Comparison of ENCODE assay signal across 9 cellular contexts in the genomic region with DNA sequence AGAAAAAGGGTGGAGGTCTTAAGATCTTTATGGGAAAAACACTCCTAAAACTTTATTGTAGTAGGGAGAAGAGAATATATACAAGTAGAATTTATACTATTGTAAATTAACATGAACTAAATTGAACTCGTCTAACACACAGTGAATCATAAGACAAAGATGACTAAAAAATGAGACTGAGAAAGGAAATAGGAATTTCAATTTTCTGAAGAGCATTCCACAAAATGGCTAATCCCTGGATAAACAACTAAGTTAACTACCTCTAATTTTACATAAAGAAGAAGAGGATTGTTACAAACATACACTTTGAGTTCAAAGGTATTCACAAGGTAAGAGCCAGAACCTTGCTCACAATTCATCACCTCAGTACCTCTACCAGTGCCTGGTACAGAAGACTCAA. TPM values are rescaled to one million over a fixed set of nuclear protein-coding genes. Genes with fewer than 3 reads are reported as not detected.
DNase-seq lines count a peak whose midpoint lies in the region; ATAC-seq and TF ChIP-seq lines count a peak whose summit lies in the region.
"Had no signal": no experiment of that assay in that cellular context is flagged by ENCODE, and none has a peak within 500 bp of the region (broad histone marks: within the 10 kb centered on the region; RNA-seq: fewer than 3 reads in every experiment).

No MANE protein-coding gene starts in this region.

- no peaks in the 10 kb centered on the region for H3K9me3 ChIP-seq in hepatocyte (ENCODE audit: low read depth)
- H3K9me3 ChIP-seq in subcutaneous abdominal adipose tissue (ENCODE audit: control insufficient read depth in 5 of 5, low read length in 5 of 5) = no peaks in the 10 kb centered on the region

- peak overlapping the region in 4 of 5 donors; percentile 30 to 93 (median 87) for H3K9ac ChIP-seq in subcutaneous abdominal adipose tissue (ENCODE audit: low read length in 5 of 5)

- H3K4me2 ChIP-seq in hepatocyte = peak overlapping the region; percentile 88

- POLR2A ChIA-PET in activated CD8-positive, alpha-beta T cell treated with anti-CD3 and anti-CD28 coated beads, Interleukin-2, amount 10 ng/mL, durations not matched to agents 7 days and 5 days (lab: Charles Lee) = interaction anchor here (0.6 to 0.8 kb wide), 2 partner anchors 76 to 168 kb away, joined by 3 read pairs; no protein-coding TSS in a partner anchor

- intact Hi-C loops in activated CD4-positive, alpha-beta T cell treated with anti-CD3 and anti-CD28 coated beads, Interleukin-2, amount 10 ng/mL, durations not matched to agents 24 days and 14 days (cut with micrococcal nuclease) = loop anchor here (5.0 kb wide), 5 partner anchors 413 to 943 kb away; a partner anchor contains a TSS

- no peaks in the 10 kb centered on the region for H3K9me3 Mint-ChIP-seq in activated CD4-positive, alpha-beta T cell treated with anti-CD3 and anti-CD28 coated beads, Interleukin-2, amount 10 ng/mL, durations not matched to agents 24 days and 14 days
- H3K9me3 Mint-ChIP-seq in activated CD8-positive, alpha-beta T cell treated with anti-CD3 and anti-CD28 coated beads, Interleukin-2, amount 10 ng/mL, durations not matched to agents 7 days and 5 days (ENCODE audit: insufficient read depth) = no peaks in the 10 kb centered on the region

- peaks cover 9% of the 10 kb centered on the region for H3K27me3 Mint-ChIP-seq in activated CD4-positive, alpha-beta T cell treated with anti-CD3 and anti-CD28 coated beads, Interleukin-2, amount 10 ng/mL, durations not matched to agents 24 days and 14 days
- H3K27me3 Mint-ChIP-seq in activated CD8-positive, alpha-beta T cell treated with anti-CD3 and anti-CD28 coated beads, Interleukin-2, amount 10 ng/mL, durations not matched to agents 7 days and 5 days (ENCODE audit: low read depth) = no peaks in the 10 kb centered on the region

- H4K20me1 ChIP-seq in hepatocyte (ENCODE audit: insufficient read depth, poor library complexity, severe bottlenecking) = peaks cover 60% of the 10 kb centered on the region

- ATAC-seq in activated CD8-positive, alpha-beta T cell treated with anti-CD3 and anti-CD28 coated beads, Interleukin-2, amount 10 ng/mL, durations not matched to agents 7 days and 5 days = no peak

- no peaks in the 10 kb centered on the region for H3K9me2 ChIP-seq in hepatocyte (replicated peaks; ENCODE audit: insufficient read depth)

- H3K27ac ChIP-seq in hepatocyte (peak overlapping the region; percentile 19), subcutaneous abdominal adipose tissue (ENCODE audit: low read depth, low read length) (peak overlapping the region; percentile 93)

- peaks cover 39% of the 10 kb centered on the region for H3K4me1 Mint-ChIP-seq in activated CD4-positive, alpha-beta T cell treated with anti-CD3 and anti-CD28 coated beads, Interleukin-2, amount 10 ng/mL, durations not matched to agents 24 days and 14 days
- H3K4me1 Mint-ChIP-seq in activated CD8-positive, alpha-beta T cell treated with anti-CD3 and anti-CD28 coated beads, Interleukin-2, amount 10 ng/mL, durations not matched to agents 7 days and 5 days (ENCODE audit: low read depth) = peaks cover 47% of the 10 kb centered on the region

- H3K36me3 ChIP-seq in hepatocyte (replicated peaks; ENCODE audit: insufficient read depth, low read depth) = no peaks in the 10 kb centered on the region
- no peaks in the 10 kb centered on the region for H3K36me3 ChIP-seq in subcutaneous abdominal adipose tissue (ENCODE audit: control insufficient read depth in 5 of 5, insufficient read depth in 5 of 5, low read length in 5 of 5)

- CTCF ChIA-PET in activated CD8-positive, alpha-beta T cell treated with anti-CD3 and anti-CD28 coated beads, Interleukin-2, amount 10 ng/mL, durations not matched to agents 7 days and 5 days (lab: Charles Lee) = interaction anchor here (2.8 kb wide), 1 partner anchor 209 kb away, joined by 23 read pairs; no protein-coding TSS in a partner anchor

- peak overlapping the region; percentile 89 for H3K4me3 Mint-ChIP-seq in activated CD4-positive, alpha-beta T cell treated with anti-CD3 and anti-CD28 coated beads, Interleukin-2, amount 10 ng/mL, durations not matched to agents 24 days and 14 days
- H3K4me3 Mint-ChIP-seq in activated CD8-positive, alpha-beta T cell treated with anti-CD3 and anti-CD28 coated beads, Interleukin-2, amount 10 ng/mL, durations not matched to agents 7 days and 5 days = peak overlapping the region; percentile 13

- TF ChIP-seq CTCF in hepatocyte (IDR thresholded peaks at IDR 0.05; ENCODE audit: poor library complexity) = no peak

- H3K27me3 ChIP-seq in hepatocyte (no peaks in the 10 kb centered on the region), subcutaneous abdominal adipose tissue (ENCODE audit: control insufficient read depth in 5 of 5, insufficient read depth in 4 of 5, low read length in 5 of 5) (no peaks in the 10 kb centered on the region)

- no peak for DNase-seq in activated CD4-positive, alpha-beta T cell treated with anti-CD3 and anti-CD28 coated beads, Interleukin-2, amount 10 ng/mL, durations not matched to agents 24 days and 14 days
- no peak for DNase-seq in activated CD4-positive, alpha-beta T cell treated with anti-CD3 and anti-CD28 coated beads, Interleukin-2, amount 50 U/mL, for 1 hour
- DNase-seq in activated CD8-positive, alpha-beta T cell treated with anti-CD3 and anti-CD28 coated beads, Interleukin-2, amount 10 ng/mL, durations not matched to agents 7 days and 5 days = no peak
- no peak for DNase-seq in hepatocyte (ENCODE audit: low spot score)
- DNase-seq in NCI-H1694 (lab: John Stamatoyannopoulos, UW) = no peak
- no peak for DNase-seq in NCI-H1694 treated with DMSO at 0.1 percent for 48 hours (lab: John Stamatoyannopoulos, UW)
- DNase-seq in NCI-H187 treated with DMSO at 0.1 percent for 48 hours (lab: John Stamatoyannopoulos, UW) = no peak
- DNase-seq: activated naive CD4-positive, alpha-beta T cell had no signal

- peaks cover 69% of the 10 kb centered on the region for H3K79me2 ChIP-seq in hepatocyte

- H3K27ac Mint-ChIP-seq in activated CD4-positive, alpha-beta T cell treated with anti-CD3 and anti-CD28 coated beads, Interleukin-2, amount 10 ng/mL, durations not matched to agents 24 days and 14 days = no peak overlapping the region
- H3K27ac Mint-ChIP-seq in activated CD8-positive, alpha-beta T cell treated with anti-CD3 and anti-CD28 coated beads, Interleukin-2, amount 10 ng/mL, durations not matched to agents 7 days and 5 days = no peak overlapping the region

- 40% methylated on average over 1 of the region's 1 CpG for WGBS in hepatocyte (ENCODE audit: low lambda C conversion rate, missing lambda C conversion rate)

- H3K4me1 ChIP-seq in hepatocyte (ENCODE audit: insufficient read depth) (peaks cover 20% of the 10 kb centered on the region), subcutaneous abdominal adipose tissue (ENCODE audit: control insufficient read depth in 5 of 5, insufficient read depth in 5 of 5, low read length in 5 of 5) (peaks cover 6 to 37% (median 27%) of the 10 kb centered on the region in 5 donors)

- peaks cover 17% of the 10 kb centered on the region for H3K36me3 Mint-ChIP-seq in activated CD4-positive, alpha-beta T cell treated with anti-CD3 and anti-CD28 coated beads, Interleukin-2, amount 10 ng/mL, durations not matched to agents 24 days and 14 days (ENCODE audit: low read depth)
- peaks cover 8% of the 10 kb centered on the region for H3K36me3 Mint-ChIP-seq in activated CD8-positive, alpha-beta T cell treated with anti-CD3 and anti-CD28 coated beads, Interleukin-2, amount 10 ng/mL, durations not matched to agents 7 days and 5 days (ENCODE audit: low read depth)

- H3K4me3 ChIP-seq in hepatocyte = no peak overlapping the region
- peak overlapping the region in 2 of 5 donors; percentile 81 to 87 for H3K4me3 ChIP-seq in subcutaneous abdominal adipose tissue (ENCODE audit: low read depth in 1 of 5, low read length in 5 of 5)

- no peak overlapping the region for H2AFZ ChIP-seq in hepatocyte

RNA-seq across cellular contexts. Expression of a gene that starts 2.0 kb away (rescaled TPM):
- total RNA-seq in activated CD4-positive, alpha-beta T cell treated with anti-CD3 and anti-CD28 coated beads, Interleukin-2, amount 10 ng/mL, durations not matched to agents 24 days and 14 days = 24.3 and 24.6 TPM in 2 replicates
- 10 to 100 TPM; 28.3 to 28.6 TPM for total RNA-seq in activated CD8-positive, alpha-beta T cell treated with anti-CD3 and anti-CD28 coated beads, Interleukin-2, amount 10 ng/mL, durations not matched to agents 7 days and 5 days
- 92.4 and 98.6 TPM in 2 replicates for total RNA-seq in hepatocyte
- polyA plus RNA-seq in hepatocyte = 41.0 and 49.7 TPM in 2 replicates

RNA-seq across cellular contexts. Expression of a gene that starts 29.6 kb away (rescaled TPM):
- total RNA-seq in activated CD4-positive, alpha-beta T cell treated with anti-CD3 and anti-CD28 coated beads, Interleukin-2, amount 10 ng/mL, durations not matched to agents 24 days and 14 days = 0.75 and 1.0 TPM in 2 replicates
- 1 to 10 TPM; 1.4 to 1.5 TPM for total RNA-seq in activated CD8-positive, alpha-beta T cell treated with anti-CD3 and anti-CD28 coated beads, Interleukin-2, amount 10 ng/mL, durations not matched to agents 7 days and 5 days
- total RNA-seq in hepatocyte = 5.1 and 6.0 TPM in 2 replicates
- polyA plus RNA-seq in hepatocyte = 4.3 and 4.7 TPM in 2 replicates
